In the genomic region with DNA sequence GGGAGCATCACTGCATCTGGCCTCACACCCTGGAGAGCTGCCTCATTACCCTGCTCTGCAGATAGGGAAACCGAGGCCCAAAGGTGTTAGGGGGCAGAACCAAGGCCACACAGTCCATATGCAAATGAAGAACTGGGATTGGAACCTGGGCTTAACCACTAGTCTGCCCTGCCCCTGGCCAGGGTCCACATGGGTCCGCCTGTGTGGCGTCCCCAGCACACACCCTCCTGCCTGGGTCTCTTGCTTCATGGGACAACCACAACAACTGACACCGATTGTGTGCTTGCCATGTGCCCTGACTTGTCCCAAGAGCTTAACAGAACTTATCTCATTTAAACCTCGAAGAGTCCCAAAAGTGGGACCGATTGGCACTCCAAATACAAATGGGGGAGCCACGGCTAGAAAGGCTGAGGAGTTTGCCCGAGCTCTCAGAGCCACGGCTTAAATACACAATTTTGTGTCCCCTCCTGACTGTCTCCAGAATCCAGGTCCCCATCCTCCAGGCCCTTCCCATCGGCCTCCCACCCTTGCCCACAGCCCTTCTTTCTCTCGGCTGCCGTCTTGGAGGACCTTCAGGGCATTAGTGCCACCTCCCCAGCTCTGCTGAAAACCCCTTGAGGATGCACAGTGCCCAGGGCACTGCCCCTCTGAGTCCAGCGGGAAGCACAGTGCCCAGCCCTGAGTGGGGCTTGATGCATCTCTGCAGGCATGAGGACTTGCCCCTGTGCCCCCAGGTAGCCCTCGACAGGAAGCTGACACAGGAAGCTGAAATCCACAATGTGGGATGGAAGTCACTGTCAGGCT, we compare ENCODE assay signal across 1 cellular context.
TF ChIP-seq lines count a peak whose summit lies in the region.

No MANE protein-coding gene starts in this region.

TF ChIP-seq in H1, 55 proteins besides CTCF, POLR2A, EP300 and RAD21:
- TF ChIP-seq JUND (IDR thresholded peaks at IDR 0.05; ENCODE audit: low read length) (no peak), GABPA (IDR thresholded peaks at IDR 0.05; ENCODE audit: borderline replicate concordance, insufficient read depth, low read length) (no peak), RXRA (IDR thresholded peaks at IDR 0.05; ENCODE audit: insufficient read depth, low read depth, low read length) (no peak), EGR1 (IDR thresholded peaks at IDR 0.05; ENCODE audit: borderline replicate concordance, low read depth, low read length) (no peak), HDAC6 (IDR thresholded peaks at IDR 0.05; ENCODE audit: low read depth, low read length) (no peak), SP2 (IDR thresholded peaks at IDR 0.05; ENCODE audit: low read length) (no peak), SAP30 (IDR thresholded peaks at IDR 0.05; ENCODE audit: insufficient read depth, insufficient replicate concordance, low read length) (no peak), CREB1 (IDR thresholded peaks at IDR 0.05) (no peak), BACH1 (IDR thresholded peaks at IDR 0.05; ENCODE audit: low read length) (no peak), SIRT6 (IDR thresholded peaks at IDR 0.05; ENCODE audit: low read length) (no peak), MAFK (IDR thresholded peaks at IDR 0.05; ENCODE audit: low read depth, low read length) (no peak)
- TF ChIP-seq, protein P1, sequence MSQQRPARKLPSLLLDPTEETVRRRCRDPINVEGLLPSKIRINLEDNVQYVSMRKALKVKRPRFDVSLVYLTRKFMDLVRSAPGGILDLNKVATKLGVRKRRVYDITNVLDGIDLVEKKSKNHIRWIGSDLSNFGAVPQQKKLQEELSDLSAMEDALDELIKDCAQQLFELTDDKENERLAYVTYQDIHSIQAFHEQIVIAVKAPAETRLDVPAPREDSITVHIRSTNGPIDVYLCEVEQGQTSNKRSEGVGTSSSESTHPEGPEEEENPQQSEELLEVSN (IDR thresholded peaks at IDR 0.05): no peak
- TF ChIP-seq, protein P2, sequence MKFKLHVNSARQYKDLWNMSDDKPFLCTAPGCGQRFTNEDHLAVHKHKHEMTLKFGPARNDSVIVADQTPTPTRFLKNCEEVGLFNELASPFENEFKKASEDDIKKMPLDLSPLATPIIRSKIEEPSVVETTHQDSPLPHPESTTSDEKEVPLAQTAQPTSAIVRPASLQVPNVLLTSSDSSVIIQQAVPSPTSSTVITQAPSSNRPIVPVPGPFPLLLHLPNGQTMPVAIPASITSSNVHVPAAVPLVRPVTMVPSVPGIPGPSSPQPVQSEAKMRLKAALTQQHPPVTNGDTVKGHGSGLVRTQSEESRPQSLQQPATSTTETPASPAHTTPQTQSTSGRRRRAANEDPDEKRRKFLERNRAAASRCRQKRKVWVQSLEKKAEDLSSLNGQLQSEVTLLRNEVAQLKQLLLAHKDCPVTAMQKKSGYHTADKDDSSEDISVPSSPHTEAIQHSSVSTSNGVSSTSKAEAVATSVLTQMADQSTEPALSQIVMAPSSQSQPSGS (IDR thresholded peaks at IDR 0.05; ENCODE audit: low read length): no peak
- TF ChIP-seq, protein P3, sequence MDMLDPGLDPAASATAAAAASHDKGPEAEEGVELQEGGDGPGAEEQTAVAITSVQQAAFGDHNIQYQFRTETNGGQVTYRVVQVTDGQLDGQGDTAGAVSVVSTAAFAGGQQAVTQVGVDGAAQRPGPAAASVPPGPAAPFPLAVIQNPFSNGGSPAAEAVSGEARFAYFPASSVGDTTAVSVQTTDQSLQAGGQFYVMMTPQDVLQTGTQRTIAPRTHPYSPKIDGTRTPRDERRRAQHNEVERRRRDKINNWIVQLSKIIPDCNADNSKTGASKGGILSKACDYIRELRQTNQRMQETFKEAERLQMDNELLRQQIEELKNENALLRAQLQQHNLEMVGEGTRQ (IDR thresholded peaks at IDR 0.05; ENCODE audit: low read length): no peak
